Comparison of ENCODE assay signal across 8 cellular contexts in the genomic region with DNA sequence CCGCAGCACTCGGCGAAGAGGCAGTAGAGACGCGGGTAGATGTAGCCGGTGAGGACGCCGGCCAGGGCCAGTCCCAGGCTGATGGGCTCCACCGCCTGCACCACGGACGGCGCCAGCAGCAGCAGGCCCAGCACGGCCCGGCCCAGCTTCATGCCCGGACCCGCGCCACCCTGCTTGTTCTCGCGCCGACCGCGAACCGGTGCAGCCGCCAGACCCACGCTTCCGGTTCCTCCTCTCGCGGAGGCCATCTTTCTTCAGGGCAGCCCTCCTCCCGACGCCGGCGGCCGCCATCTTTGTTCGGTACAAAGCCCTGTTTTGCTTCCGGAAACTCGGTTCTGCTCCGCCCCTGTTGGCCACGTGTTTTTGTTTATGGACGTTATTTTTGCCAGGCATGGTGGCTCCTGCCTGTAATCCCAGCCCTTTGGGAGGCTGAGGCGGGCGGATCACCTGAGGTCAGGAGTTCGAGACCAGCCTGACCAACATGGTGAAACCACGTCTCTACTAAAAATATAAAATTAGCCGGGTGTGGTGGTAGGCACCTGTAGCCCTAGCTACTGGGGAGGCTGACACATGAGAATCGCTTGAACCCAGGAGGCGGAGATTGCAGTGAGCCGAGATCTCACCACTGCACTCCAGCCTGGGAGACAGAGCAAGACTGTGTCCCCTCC. TPM values are rescaled to one million over a fixed set of nuclear protein-coding genes. Genes with fewer than 3 reads are reported as not detected.
DNase-seq lines count a peak whose midpoint lies in the region; ATAC-seq and FAIRE-seq lines count a peak whose summit lies in the region.

A gene with protein sequence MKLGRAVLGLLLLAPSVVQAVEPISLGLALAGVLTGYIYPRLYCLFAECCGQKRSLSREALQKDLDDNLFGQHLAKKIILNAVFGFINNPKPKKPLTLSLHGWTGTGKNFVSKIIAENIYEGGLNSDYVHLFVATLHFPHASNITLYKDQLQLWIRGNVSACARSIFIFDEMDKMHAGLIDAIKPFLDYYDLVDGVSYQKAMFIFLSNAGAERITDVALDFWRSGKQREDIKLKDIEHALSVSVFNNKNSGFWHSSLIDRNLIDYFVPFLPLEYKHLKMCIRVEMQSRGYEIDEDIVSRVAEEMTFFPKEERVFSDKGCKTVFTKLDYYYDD (minus strand): TSS at position 203 of the 668 bp plus-strand sequence. CDS start 51 bp downstream, at position 152.

- peak; percentile 62 for FAIRE-seq in GM19239 (lab: Jason Lieb, UNC)

- H3K27ac Mint-ChIP-seq in activated CD4-positive, alpha-beta T cell treated with anti-CD3 and anti-CD28 coated beads, Interleukin-2, amount 10 ng/mL, durations not matched to agents 7 days and 5 days: peak within 1 kb of the TSS; percentile 83

- CTCF ChIA-PET in activated CD4-positive, alpha-beta T cell treated with anti-CD3 and anti-CD28 coated beads, Interleukin-2, amount 10 ng/mL, durations not matched to agents 7 days and 5 days (lab: Charles Lee): interaction anchor here (1.1 to 1.4 kb wide), 2 partner anchors 37 to 46 kb away, joined by 3 to 4 read pairs; no protein-coding TSS in a partner anchor

- H3K4me3 Mint-ChIP-seq in activated CD4-positive, alpha-beta T cell treated with anti-CD3 and anti-CD28 coated beads, Interleukin-2, amount 10 ng/mL, durations not matched to agents 7 days and 5 days: peak within 1 kb of the TSS; percentile 81

- peaks cover 24% of the 10 kb centered on the region for H3K36me3 Mint-ChIP-seq in activated CD4-positive, alpha-beta T cell treated with anti-CD3 and anti-CD28 coated beads, Interleukin-2, amount 10 ng/mL, durations not matched to agents 7 days and 5 days (ENCODE audit: low read depth)

- H3K27me3 Mint-ChIP-seq in activated CD4-positive, alpha-beta T cell treated with anti-CD3 and anti-CD28 coated beads, Interleukin-2, amount 10 ng/mL, durations not matched to agents 7 days and 5 days: no peaks in the 10 kb centered on the region

- peaks cover 19% of the 10 kb centered on the region for H3K4me1 Mint-ChIP-seq in activated CD4-positive, alpha-beta T cell treated with anti-CD3 and anti-CD28 coated beads, Interleukin-2, amount 10 ng/mL, durations not matched to agents 7 days and 5 days

- POLR2A ChIA-PET in activated CD4-positive, alpha-beta T cell treated with anti-CD3 and anti-CD28 coated beads, Interleukin-2, amount 10 ng/mL, durations not matched to agents 7 days and 5 days (lab: Charles Lee): interaction anchor here (0.5 to 1.0 kb wide), 2 partner anchors 22 to 684 kb away, joined by 3 to 6 read pairs; no protein-coding TSS in a partner anchor

- peak; percentile 92 for ATAC-seq in HG03460 (IDR thresholded peaks at IDR 0.05; ENCODE audit: unreplicated experiment)

- no peaks in the 10 kb centered on the region for H3K9me3 Mint-ChIP-seq in activated CD4-positive, alpha-beta T cell treated with anti-CD3 and anti-CD28 coated beads, Interleukin-2, amount 10 ng/mL, durations not matched to agents 7 days and 5 days

- DNase-seq in Ammon's horn (ENCODE audit: low spot score) (peak; percentile 95), GM19239 (ENCODE audit: insufficient read length, low spot score) (peak; percentile 92), NCI-H526 treated with DMSO at 0.1 percent for 48 hours (lab: John Stamatoyannopoulos, UW) (peak; percentile 84), dedifferentiated amniotic fluid mesenchymal stem cell (ENCODE audit: extremely low spot score) (peak; percentile 91), left kidney (ENCODE audit: low read depth, low spot score) (peak; percentile 98)
- DNase-seq in activated CD4-positive, alpha-beta T cell treated with anti-CD3 and anti-CD28 coated beads, Interleukin-2, amount 10 ng/mL, durations not matched to agents 7 days and 5 days: peak; percentile 95
- DNase-seq in stimulated activated CD4-positive, alpha-beta T cell treated with anti-CD3 and anti-CD28 coated beads, Interleukin-2, amount 100 ng/mL, for 24 hours: peak; percentile 93 to 94

RNA-seq across cellular contexts. Expression of the gene that starts here (rescaled TPM):
- total RNA-seq in activated CD4-positive, alpha-beta T cell treated with anti-CD3 and anti-CD28 coated beads, Interleukin-2, amount 10 ng/mL, durations not matched to agents 7 days and 5 days: 10 to 100 TPM; 52.0 to 58.5 TPM

Comparison
In these comparisons a context has a peak if more than half of its experiments do, and no peak if none do; other contexts are left out.
1. Peak in every context shown above with its lines: DNase-seq and ATAC-seq.